ENCODE assay signal across 1 cellular context in the genomic region with DNA sequence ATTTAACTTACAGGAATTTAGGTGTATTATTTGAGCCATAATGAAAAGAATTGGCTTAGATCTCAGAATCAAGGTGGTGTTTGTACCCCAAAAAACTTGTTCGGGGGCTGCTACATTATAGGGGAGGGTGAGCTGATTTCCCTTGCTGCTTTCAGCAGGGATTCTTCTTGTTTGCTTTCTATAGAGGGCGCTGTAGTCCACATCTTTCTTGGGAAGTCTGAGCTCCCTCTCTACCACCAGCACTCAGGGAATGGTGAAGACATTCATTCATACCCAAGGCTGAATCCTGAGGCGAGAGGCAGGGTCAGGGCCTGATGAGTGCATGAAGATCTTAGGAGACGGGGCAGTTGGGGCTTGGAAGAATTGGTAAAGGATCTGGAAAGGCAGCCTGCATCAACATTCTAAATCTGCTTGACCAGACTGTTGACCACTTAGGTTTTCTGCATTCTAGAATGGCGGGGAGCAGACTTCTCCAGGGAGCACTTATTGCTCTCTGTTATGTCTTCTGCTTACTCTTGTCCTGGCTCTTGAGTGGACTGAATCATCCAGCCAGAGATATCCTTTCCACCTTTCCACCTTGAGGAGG.
A peak's percentile ranks its signal among the peaks of the same experiment; 100 is the strongest.
TF ChIP-seq lines count a peak whose summit lies in the region.

No MANE protein-coding gene starts in this region.

TF ChIP-seq in HepG2, 621 proteins besides CTCF, POLR2A, EP300 and RAD21:
- no peak for TF ChIP-seq TCF7 (IDR thresholded peaks at IDR 0.05; ENCODE audit: low read depth)
- TF ChIP-seq STAG1 (CRISPR knock-in tag; IDR thresholded peaks at IDR 0.05), result peak; percentile 63
- peak; percentile 67 for TF ChIP-seq FOXA3 (CRISPR knock-in tag; IDR thresholded peaks at IDR 0.05)
- TF ChIP-seq SMC3 (IDR thresholded peaks at IDR 0.05; ENCODE audit: low read length), result peak; percentile 16; the same call in 1 of the 2 replicates
- TF ChIP-seq SNRNP70 (IDR thresholded peaks at IDR 0.05; ENCODE audit: low read depth, low read length), result no peak
- TF ChIP-seq FOXA1 (IDR thresholded peaks at IDR 0.05), result no peak
- peak; percentile 88 for TF ChIP-seq FOXA1 (CRISPR knock-in tag; IDR thresholded peaks at IDR 0.05)
